9 cellular contexts compared by ENCODE assay signal in the genomic region with DNA sequence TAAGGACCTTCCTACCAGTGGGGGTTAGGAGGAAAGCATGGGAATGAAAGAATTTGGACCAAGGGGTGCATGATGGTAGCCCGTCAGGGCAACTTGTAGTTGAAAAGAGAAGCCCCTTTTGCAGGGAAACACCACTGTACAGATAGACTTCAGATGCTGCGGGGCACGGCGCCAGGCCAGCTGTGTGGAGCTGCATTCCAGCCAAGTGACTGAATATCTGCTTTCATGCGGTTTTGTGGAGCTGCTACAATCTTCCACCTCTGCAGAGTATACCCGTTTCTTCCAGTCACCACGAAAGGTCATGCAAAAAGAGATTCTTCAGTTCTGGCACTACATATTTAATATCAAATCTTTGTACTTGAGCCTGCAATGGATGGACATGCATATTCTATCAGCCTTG.
DNase-seq lines count a peak whose midpoint lies in the region; ATAC-seq, FAIRE-seq and TF ChIP-seq lines count a peak whose summit lies in the region.
"Had no signal": no experiment of that assay in that cellular context is flagged by ENCODE, and none has a peak within 500 bp of the region (broad histone marks: within the 10 kb centered on the region; RNA-seq: fewer than 3 reads in every experiment).

No MANE protein-coding gene starts in this region.

- H3K27ac ChIP-seq in right atrium auricular region: no peak overlapping the region

- H3K4me3 ChIP-seq in right atrium auricular region: no peak overlapping the region
- H3K4me3 ChIP-seq in skeletal muscle cell (ENCODE audit: low read depth, low read length): no peak overlapping the region

- intact Hi-C loops in natural killer cell (cut with micrococcal nuclease): no loop called here

- no peaks in the 10 kb centered on the region for H3K9me3 ChIP-seq in right atrium auricular region

- H3K27me3 ChIP-seq in right atrium auricular region: no peaks in the 10 kb centered on the region

- ATAC-seq in natural killer cell (no peak), GM19395 (IDR thresholded peaks at IDR 0.05; ENCODE audit: unreplicated experiment) (no peak), HG02571 (IDR thresholded peaks at IDR 0.05; ENCODE audit: unreplicated experiment) (no peak)

- H3K36me3 ChIP-seq in right atrium auricular region: peaks cover 4% of the 10 kb centered on the region

- no peaks in the 10 kb centered on the region for H3K9me3 Mint-ChIP-seq in natural killer cell

- H3K4me1 Mint-ChIP-seq in natural killer cell: peaks cover 0 to 9% of the 10 kb centered on the region in 2 donors

- no peaks in the 10 kb centered on the region for H3K27me3 Mint-ChIP-seq in natural killer cell (ENCODE audit: low read depth in 2 of 2)
- H3K27me3 Mint-ChIP-seq: activated naive CD8-positive, alpha-beta T cell had no signal

- TF ChIP-seq POLR2A in H54 (IDR thresholded peaks at IDR 0.05; ENCODE audit: low read depth, low read length): no peak

- TF ChIP-seq CTCF in right atrium auricular region (IDR thresholded peaks at IDR 0.05): no peak
- TF ChIP-seq CTCF in natural killer cell (IDR thresholded peaks at IDR 0.05): no peak

- DNase-seq in H54 (ENCODE audit: insufficient read length, low spot score): peak; percentile 46
- peak; percentile 88 for DNase-seq in astrocyte of the hippocampus (ENCODE audit: low read depth, low spot score)
- DNase-seq in right atrium auricular region (ENCODE audit: low spot score): peak; percentile 72
- peak; percentile 84 for DNase-seq in skeletal muscle cell (ENCODE audit: low read depth)
- DNase-seq in natural killer cell: no peak
- no peak for DNase-seq in activated CD8-positive, alpha-beta memory T cell treated with anti-CD3 and anti-CD28 coated beads, Interleukin-2, amount 50 U/mL, for 48 hours

- H3K27ac Mint-ChIP-seq in natural killer cell: no peak overlapping the region
- H3K27ac Mint-ChIP-seq: activated naive CD8-positive, alpha-beta T cell had no signal

- no peak for FAIRE-seq in H54 (lab: Jason Lieb, UNC)

- peaks cover 0 to 35% of the 10 kb centered on the region in 2 donors for H3K4me1 ChIP-seq in right atrium auricular region

- H3K4me3 Mint-ChIP-seq in natural killer cell: no peak overlapping the region
- H3K4me3 Mint-ChIP-seq: activated naive CD8-positive, alpha-beta T cell had no signal

- H3K36me3 Mint-ChIP-seq in natural killer cell: no peaks in the 10 kb centered on the region

Comparison
In these comparisons a context has a peak if more than half of its experiments do, and no peak if none do; other contexts are left out.
1. DNase-seq: peak in H54 (single experiment), astrocyte of the hippocampus (single experiment), right atrium auricular region (single experiment) and skeletal muscle cell (single experiment); none in natural killer cell (single experiment) and activated CD8-positive, alpha-beta memory T cell treated with anti-CD3 and anti-CD28 coated beads, Interleukin-2, amount 50 U/mL, for 48 hours (single experiment).